ENCODE assay signal across 19 cellular contexts in genomic region chr22:41902932-41903421, GRCh38. TPM values are rescaled to one million over a fixed set of nuclear protein-coding genes. Genes with fewer than 3 reads are reported as not detected.
DNase-seq lines count a peak whose midpoint lies in the region; ATAC-seq, FAIRE-seq and TF ChIP-seq lines count a peak whose summit lies in the region.
"Had no signal": no experiment of that assay in that cellular context is flagged by ENCODE, and none has a peak within 500 bp of the region (broad histone marks: within the 10 kb centered on the region; RNA-seq: fewer than 3 reads in every experiment).

No MANE protein-coding gene starts in this region.

- peaks cover 67% of the 10 kb centered on the region for H3K36me3 ChIP-seq in GM06990 (ENCODE audit: control insufficient read depth, insufficient read depth, low read length)
- peaks cover 0 to 92% (median 79%) of the 10 kb centered on the region in 9 donors for H3K36me3 ChIP-seq in heart left ventricle
- peaks cover 3 to 39% (median 20%) of the 10 kb centered on the region in 3 donors for H3K36me3 ChIP-seq in pancreas

- peak; percentile 18 for DNase-seq in GM06990 (ENCODE audit: extremely low read depth, insufficient read length)
- peak; percentile 91 for DNase-seq in NCI-H2196 treated with DMSO at 0.1 percent for 48 hours (lab: John Stamatoyannopoulos, UW; ENCODE audit: unreplicated experiment)
- DNase-seq in heart left ventricle: peak; percentile 71 to 88 (median 85)
- DNase-seq in pancreas: peak in 2 of 6 donors; percentile 59 to 83
- no peak for DNase-seq in H4 (ENCODE audit: low spot score)
- no peak for DNase-seq in activated gamma-delta T cell treated with Interleukin-2 at 50 U/mL for 16 hours
- DNase-seq in stimulated activated CD4-positive, alpha-beta T cell treated with anti-CD3 and anti-CD28 coated beads, Interleukin-12 subunit alpha, Interleukin-12 subunit beta, amount 100 ng/mL, for 4 hours: no peak
- DNase-seq: activated CD8-positive, alpha-beta T cell treated with anti-CD3 and anti-CD28 coated beads for 36 hours; activated effector memory CD4-positive, alpha-beta T cell treated with Interleukin-2 at 50 U/mL for 16 hours; aorta; NCI-H1417; NCI-H526; PC-9; transverse colon had no signal

- H3K9me3 ChIP-seq in heart left ventricle (no peaks in the 10 kb centered on the region), pancreas (no peaks in the 10 kb centered on the region)
- H3K9me3 ChIP-seq: transverse colon had no signal

- H3K27ac ChIP-seq in heart left ventricle (peak overlapping the region; percentile 38 to 83 (median 65)), pancreas (no peak overlapping the region)
- H3K27ac ChIP-seq: PC-9, transverse colon had no signal

- WGBS in heart left ventricle, 4 donors: 10 to 59% (median 55%) methylated on average over 2 to 15 of the region's 15 CpGs
- WGBS in pancreas, 2 donors: 87 to 92% methylated on average over 15 of the region's 15 CpGs

- no peak for TF ChIP-seq CTCF in GM06990 (IDR thresholded peaks at IDR 0.05; ENCODE audit: insufficient read depth, low read length, poor library complexity, severe bottlenecking)
- no peak for TF ChIP-seq CTCF in heart left ventricle (IDR thresholded peaks at IDR 0.05)
- TF ChIP-seq CTCF in pancreas (IDR thresholded peaks at IDR 0.05): no peak

- H3K4me1 ChIP-seq in heart left ventricle: peaks cover 0 to 43% (median 14%) of the 10 kb centered on the region in 12 donors
- no peaks in the 10 kb centered on the region for H3K4me1 ChIP-seq in pancreas
- H3K4me1 ChIP-seq: transverse colon had no signal

- peak; percentile 55 to 78 (median 70) for ATAC-seq in heart left ventricle
- ATAC-seq in pancreas: peak in 3 of 4 donors; percentile 28 to 50 (median 42)
- ATAC-seq in HG02642 (IDR thresholded peaks at IDR 0.05; ENCODE audit: poor library complexity, unreplicated experiment): no peak
- ATAC-seq: activated CD8-positive, alpha-beta T cell treated with anti-CD3 and anti-CD28 coated beads for 36 hours; HCT116 had no signal

- H3K4me3 ChIP-seq in GM06990 (replicated peaks; ENCODE audit: low read depth, low read length) (no peak overlapping the region), heart left ventricle (no peak overlapping the region), pancreas (no peak overlapping the region)
- H3K4me3 ChIP-seq: lung, PC-9, transverse colon had no signal

- no peak for TF ChIP-seq POLR2A in heart left ventricle (IDR thresholded peaks at IDR 0.05)

- intact Hi-C loops in heart left ventricle (cut with DNase I): loop anchor here in 1 of 10 donors (5.0 kb wide), 1 partner anchor 71 kb away; the partner anchor contains the start of gene SREBF2
- intact Hi-C loops in pancreas (cut with DNase I): no loop called here

- no peak for FAIRE-seq in pancreas (lab: Jason Lieb, UNC)
- FAIRE-seq: D721Med had no signal

- H3K27me3 ChIP-seq in GM06990 (replicated peaks; ENCODE audit: control insufficient read depth, insufficient read depth, low read length): no peaks in the 10 kb centered on the region
- no peaks in the 10 kb centered on the region for H3K27me3 ChIP-seq in heart left ventricle
- H3K27me3 ChIP-seq in pancreas: no peaks in the 10 kb centered on the region
- H3K27me3 ChIP-seq: transverse colon had no signal

RNA-seq across cellular contexts. Expression of gene SHISA8, which starts 11.9 kb away (rescaled TPM):
- 1 to 10 TPM in 4 of 9 donors, under 1 TPM in 5; 0.48 to 4.4 (median 1.00) TPM for total RNA-seq in heart left ventricle
- polyA plus RNA-seq in heart left ventricle: 1 to 10 TPM in 1 of 2 donors, not detected in 1; 1.7 TPM
- total RNA-seq in pancreas: not detected
- not detected for polyA plus RNA-seq in pancreas
- not detected in 2 replicates for total RNA-seq in H4 (2014; rRNA removed; shearing (Covaris generic))
- total RNA-seq: aorta, dermis microvascular lymphatic vessel endothelial cell had no signal
- polyA plus RNA-seq: aorta had no signal

RNA-seq across cellular contexts. Expression of gene TNFRSF13C, which starts 23.6 kb away (rescaled TPM):
- total RNA-seq in heart left ventricle (under 1 TPM in 8 of 9 donors, not detected in 1; 0.35 to 0.61 (median 0.44) TPM), pancreas (under 1 TPM in 4 of 6 donors, not detected in 2; 0.06 to 0.14 (median 0.12) TPM)
- polyA plus RNA-seq in heart left ventricle (under 1 TPM; 0.07 to 0.34 TPM), pancreas (under 1 TPM; 0.04 to 0.05 TPM)
- total RNA-seq in H4 (2014; rRNA removed; shearing (Covaris generic)): 0.10 TPM in 1 of 2 replicates, not detected in the other
- polyA plus RNA-seq: aorta had no signal

RNA-seq across cellular contexts. Expression of gene CENPM, which starts 44.0 kb away (rescaled TPM):
- total RNA-seq in heart left ventricle: 1 to 10 TPM in 2 of 9 donors, under 1 TPM in 3, not detected in 4; 0.21 to 6.9 (median 0.52) TPM
- under 1 TPM; 0.30 to 0.79 TPM for polyA plus RNA-seq in heart left ventricle
- 1 to 10 TPM in 1 of 6 donors, under 1 TPM in 5; 0.23 to 1.7 (median 0.65) TPM for total RNA-seq in pancreas
- under 1 TPM; 0.14 to 0.65 TPM for polyA plus RNA-seq in pancreas
- total RNA-seq in H4 (2014; rRNA removed; shearing (Covaris generic)): 52.7 and 62.4 TPM in 2 replicates

Comparison
In these comparisons a context has a peak if more than half of its experiments do, and no peak if none do; other contexts are left out.
1. DNase-seq: peak in GM06990 (single experiment), NCI-H2196 treated with DMSO at 0.1 percent for 48 hours (single experiment) and heart left ventricle (5 of 5); none in H4 (single experiment), activated gamma-delta T cell treated with Interleukin-2 at 50 U/mL for 16 hours (single experiment) and stimulated activated CD4-positive, alpha-beta T cell treated with anti-CD3 and anti-CD28 coated beads, Interleukin-12 subunit alpha, Interleukin-12 subunit beta, amount 100 ng/mL, for 4 hours (single experiment).
2. H3K27ac ChIP-seq: peak in heart left ventricle (12 of 12); none in pancreas (0 of 4).